In genomic region chr6:73696990-73697651, GRCh38 we compare ENCODE assay signal across 7 cellular contexts. TPM values are rescaled to one million over a fixed set of nuclear protein-coding genes. Genes with fewer than 3 reads are reported as not detected.
DNase-seq lines count a peak whose midpoint lies in the region; ATAC-seq, FAIRE-seq and TF ChIP-seq lines count a peak whose summit lies in the region.

No MANE protein-coding gene starts in this region.

- peak overlapping the region; percentile 75 for H3K4me3 Mint-ChIP-seq in stimulated activated effector memory CD8-positive, alpha-beta T cell treated with anti-CD3 and anti-CD28 coated beads, Interleukin-12 subunit alpha, Interleukin-12 subunit beta, amount 100 ng/mL, for 72 hours

- H3K4me1 Mint-ChIP-seq in stimulated activated effector memory CD8-positive, alpha-beta T cell treated with anti-CD3 and anti-CD28 coated beads, Interleukin-12 subunit alpha, Interleukin-12 subunit beta, amount 100 ng/mL, for 72 hours = peaks cover 30% of the 10 kb centered on the region

- H3K27me3 ChIP-seq in RWPE2 (ENCODE audit: insufficient read depth, poor library complexity, severe bottlenecking) = no peaks in the 10 kb centered on the region
- H3K27me3 ChIP-seq in esophagus (ENCODE audit: control insufficient read depth in 1 of 2, insufficient read depth in 2 of 2, low read length in 2 of 2) = no peaks in the 10 kb centered on the region

- no peaks in the 10 kb centered on the region for H3K9me3 ChIP-seq in RWPE2 (ENCODE audit: severe bottlenecking)
- H3K9me3 ChIP-seq in esophagus (ENCODE audit: control insufficient read depth in 2 of 2, insufficient read depth in 1 of 2, low read depth in 1 of 2, low read length in 1 of 2) = no peaks in the 10 kb centered on the region

- H3K9me3 Mint-ChIP-seq in stimulated activated effector memory CD8-positive, alpha-beta T cell treated with anti-CD3 and anti-CD28 coated beads, Interleukin-12 subunit alpha, Interleukin-12 subunit beta, amount 100 ng/mL, for 72 hours = no peaks in the 10 kb centered on the region

- FAIRE-seq in RCC 7860 (lab: Jason Lieb, UNC) = no peak

- H3K27ac Mint-ChIP-seq in stimulated activated effector memory CD8-positive, alpha-beta T cell treated with anti-CD3 and anti-CD28 coated beads, Interleukin-12 subunit alpha, Interleukin-12 subunit beta, amount 100 ng/mL, for 72 hours = peak overlapping the region; percentile 96

- peaks cover 39% of the 10 kb centered on the region for H3K4me1 ChIP-seq in RWPE2 (ENCODE audit: insufficient read depth, poor library complexity, severe bottlenecking)
- H3K4me1 ChIP-seq in esophagus (ENCODE audit: control insufficient read depth in 2 of 2, insufficient read depth in 2 of 2, low read length in 1 of 2) = peaks cover 0 to 3% of the 10 kb centered on the region in 2 donors

- peak; percentile 40 for ATAC-seq in GM21825 (IDR thresholded peaks at IDR 0.05; ENCODE audit: unreplicated experiment)
- ATAC-seq in RWPE2 (ENCODE audit: low read depth) = no peak
- no peak for ATAC-seq in stimulated activated effector memory CD8-positive, alpha-beta T cell treated with anti-CD3 and anti-CD28 coated beads, Interleukin-12 subunit alpha, Interleukin-12 subunit beta, amount 100 ng/mL, for 72 hours

- DNase-seq in RWPE2 (ENCODE audit: low spot score) (no peak), RCC 7860 (ENCODE audit: low spot score) (no peak), NCI-H1436 (lab: John Stamatoyannopoulos, UW) (no peak), MV-4-11 (lab: John Stamatoyannopoulos, UW) (no peak)
- no peak for DNase-seq in stimulated activated effector memory CD8-positive, alpha-beta T cell treated with anti-CD3 and anti-CD28 coated beads, Interleukin-12 subunit alpha, Interleukin-12 subunit beta, amount 100 ng/mL, for 72 hours (ENCODE audit: low spot score in 2 of 2)

- H3K4me3 ChIP-seq in RWPE2 (ENCODE audit: severe bottlenecking) (peak overlapping the region; percentile 54), esophagus (ENCODE audit: low read depth in 1 of 2, low read length in 2 of 2) (peak overlapping the region in 1 of 2 donors; percentile 62)

- peak overlapping the region; percentile 99 for H3K27ac ChIP-seq in RWPE2 (ENCODE audit: poor library complexity, severe bottlenecking)
- peak overlapping the region; percentile 34 to 63 for H3K27ac ChIP-seq in esophagus (ENCODE audit: low read depth in 2 of 2, low read length in 1 of 2)

- 43 to 65% methylated on average over 10 of the region's 10 CpGs for WGBS in esophagus, 2 donors

- H3K36me3 ChIP-seq in RWPE2 (ENCODE audit: low read depth) (peaks cover 41% of the 10 kb centered on the region), esophagus (ENCODE audit: control insufficient read depth in 2 of 2, insufficient read depth in 2 of 2, low read length in 1 of 2) (no peaks in the 10 kb centered on the region)

- H3K36me3 Mint-ChIP-seq in stimulated activated effector memory CD8-positive, alpha-beta T cell treated with anti-CD3 and anti-CD28 coated beads, Interleukin-12 subunit alpha, Interleukin-12 subunit beta, amount 100 ng/mL, for 72 hours = peaks cover 34% of the 10 kb centered on the region

- no peak for TF ChIP-seq CTCF in RWPE2 (IDR thresholded peaks at IDR 0.05; ENCODE audit: poor library complexity, severe bottlenecking)

RNA-seq across cellular contexts. Expression of gene CD109, which starts 1.1 kb away (rescaled TPM):
- polyA plus RNA-seq in esophagus = 1 to 10 TPM; 3.6 to 7.9 TPM

RNA-seq across cellular contexts. Expression of gene SLC17A5, which starts 43.3 kb away (rescaled TPM):
- polyA plus RNA-seq in esophagus = 1 to 10 TPM; 3.6 to 4.9 TPM
